8 cellular contexts compared by ENCODE assay signal in the genomic region with DNA sequence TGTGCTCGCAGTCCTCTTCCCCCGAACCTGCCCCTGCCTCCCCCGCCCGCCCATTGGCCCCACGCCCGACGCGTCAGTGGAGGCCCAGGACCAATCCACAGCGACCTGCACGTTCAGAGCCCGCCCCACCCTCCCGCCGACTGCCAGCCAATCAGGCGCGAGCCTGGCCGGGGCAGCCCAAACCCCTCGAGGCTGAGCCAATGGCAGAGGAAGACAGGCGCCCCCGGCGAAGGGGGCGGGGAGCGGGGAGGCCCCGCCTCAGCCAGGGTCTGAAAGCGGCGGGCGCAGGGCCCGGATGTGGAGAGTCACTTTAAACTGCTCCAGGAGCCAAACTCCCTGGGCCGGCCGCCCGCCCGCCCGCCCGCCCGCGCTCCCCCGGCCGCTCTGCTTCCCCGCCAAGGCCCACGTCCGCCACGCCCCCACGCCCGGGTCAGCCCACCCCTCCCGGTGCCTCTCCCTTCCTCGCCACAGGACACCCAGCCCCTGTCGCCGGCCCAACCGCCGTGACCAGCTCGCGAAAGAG. TPM values are rescaled to one million over a fixed set of nuclear protein-coding genes. Genes with fewer than 3 reads are reported as not detected.
DNase-seq lines count a peak whose midpoint lies in the region; ATAC-seq and TF ChIP-seq lines count a peak whose summit lies in the region.

No MANE protein-coding gene starts in this region.

- 0 out of 2 replicates have a peak, but pooled peaks cover 6% of the 10 kb centered on the region for H3K36me3 Mint-ChIP-seq in WTC11
- no peaks in the 10 kb centered on the region for H3K36me3 Mint-ChIP-seq in immature natural killer cell

- no peaks in the 10 kb centered on the region for H3K27me3 ChIP-seq in smooth muscle cell (ENCODE audit: low read depth)

- peak overlapping the region; percentile 95 for H3K4me2 ChIP-seq in smooth muscle cell

- WGBS in smooth muscle cell (ENCODE audit: low lambda C conversion rate): 4% methylated on average over 5 of the region's 51 CpGs

- no peaks in the 10 kb centered on the region for H3K9me3 ChIP-seq in smooth muscle cell (replicated peaks; ENCODE audit: low read depth)

- no peaks in the 10 kb centered on the region for H3F3A ChIP-seq in smooth muscle cell (ENCODE audit: low read depth)

- no peak for TF ChIP-seq CTCF in AG04449 (IDR thresholded peaks at IDR 0.05; ENCODE audit: insufficient read depth, low read length, missing control alignments)
- no peak for TF ChIP-seq CTCF in WTC11 (IDR thresholded peaks at IDR 0.05)
- TF ChIP-seq CTCF in cardiac fibroblast (IDR thresholded peaks at IDR 0.05; ENCODE audit: low read depth, low read length): no peak
- TF ChIP-seq CTCF in smooth muscle cell (IDR thresholded peaks at IDR 0.05; ENCODE audit: borderline replicate concordance, insufficient read depth, poor library complexity, severe bottlenecking): no peak

- POLR2A ChIA-PET in AG04449 (lab: Yijun Ruan, JAX) (no interaction called here), WTC11 (lab: Charles Lee) (interaction anchor here (0.8 kb wide), 1 partner anchor 63 kb away, joined by 3 read pairs; a partner anchor contains a TSS)

- peak; percentile 88 for ATAC-seq in GM18907 (IDR thresholded peaks at IDR 0.05; ENCODE audit: unreplicated experiment)
- peak; percentile 81 for ATAC-seq in HG03175 (IDR thresholded peaks at IDR 0.05; ENCODE audit: unreplicated experiment)
- peak; percentile 91 for ATAC-seq in WTC11

- peak overlapping the region; percentile 98 for H2AFZ ChIP-seq in smooth muscle cell (ENCODE audit: low read depth)

- H3K4me1 Mint-ChIP-seq in WTC11 (peaks cover 11% of the 10 kb centered on the region), immature natural killer cell (peaks cover 21 to 34% of the 10 kb centered on the region in 2 donors)

- H3K79me2 ChIP-seq in smooth muscle cell (ENCODE audit: low read depth): peaks cover 34% of the 10 kb centered on the region

- peaks cover 36% of the 10 kb centered on the region for H4K20me1 ChIP-seq in smooth muscle cell (ENCODE audit: low read depth)

- H3K9me3 Mint-ChIP-seq in WTC11 (peaks cover 13% of the 10 kb centered on the region), immature natural killer cell (no peaks in the 10 kb centered on the region)

- H3K27ac ChIP-seq in smooth muscle cell (ENCODE audit: low read depth): peak overlapping the region; percentile 89

- no peaks in the 10 kb centered on the region for H3K36me3 ChIP-seq in smooth muscle cell (ENCODE audit: low read depth)

- H3K4me1 ChIP-seq in smooth muscle cell (ENCODE audit: low read depth): peaks cover 8% of the 10 kb centered on the region

- H3K27me3 Mint-ChIP-seq in WTC11 (ENCODE audit: low read depth): peaks cover 25% of the 10 kb centered on the region
- H3K27me3 Mint-ChIP-seq in immature natural killer cell (ENCODE audit: low read depth in 3 of 3): peaks cover 4 to 12% (median 11%) of the 10 kb centered on the region in 3 donors

- peak overlapping the region; percentile 97 for H3K4me3 ChIP-seq in AG04449 (ENCODE audit: low read depth, low read length)
- H3K4me3 ChIP-seq in cardiac fibroblast (replicated peaks in 1 of 2; ENCODE audit: low read depth in 2 of 2, low read length in 2 of 2): peak overlapping the region; percentile 92 to 98
- H3K4me3 ChIP-seq in smooth muscle cell: peak overlapping the region; percentile 99

- H3K9ac ChIP-seq in smooth muscle cell (ENCODE audit: low read depth): peak overlapping the region; percentile 91

- CTCF ChIA-PET in AG04449 (lab: Yijun Ruan, JAX) (interaction anchor here (2.4 kb wide), 1 partner anchor 37 kb away, joined by 12 read pairs; no protein-coding TSS in a partner anchor), WTC11 (lab: Charles Lee) (interaction anchor here (0.9 kb wide), 1 partner anchor 170 kb away, joined by 3 read pairs; a partner anchor contains a TSS)

- DNase-seq in AG04449 (ENCODE audit: low read depth, low spot score): peak; percentile 90
- DNase-seq in NCI-H2227 (lab: John Stamatoyannopoulos, UW; ENCODE audit: unreplicated experiment): peak; percentile 99
- peak; percentile 99 for DNase-seq in WTC11 (ENCODE audit: low spot score)
- DNase-seq in cardiac fibroblast (ENCODE audit: low read depth in 2 of 2): peak; percentile 99 to 100
- DNase-seq in immature natural killer cell: peak; percentile 97 to 98 (median 97)
- DNase-seq in smooth muscle cell (lab: John Stamatoyannopoulos, UW; ENCODE audit: unreplicated experiment): peak; percentile 96

- no peak overlapping the region for H3K27ac Mint-ChIP-seq in WTC11
- peak overlapping the region in 4 of 6 donors; percentile 40 to 92 (median 68) for H3K27ac Mint-ChIP-seq in immature natural killer cell

- peak overlapping the region; percentile 74 for H3K4me3 Mint-ChIP-seq in WTC11
- H3K4me3 Mint-ChIP-seq in immature natural killer cell: peak overlapping the region; percentile 58 to 98 (median 91)

TF ChIP-seq in WTC11, 78 proteins besides CTCF, POLR2A, EP300 and RAD21 (continues in another document):
- TF ChIP-seq HMGA2 (CRISPR knock-in tag; IDR thresholded peaks at IDR 0.05) (no peak), ZNF416 (CRISPR knock-in tag; IDR thresholded peaks at IDR 0.05) (no peak), NFYB (CRISPR knock-in tag; conservative IDR thresholded peaks at IDR 0.05; ENCODE audit: low read depth) (peak; percentile 71), GRHL2 (CRISPR knock-in tag; IDR thresholded peaks at IDR 0.05; ENCODE audit: insufficient replicate concordance, severe bottlenecking) (no peak), ESRRA (CRISPR knock-in tag; IDR thresholded peaks at IDR 0.05; ENCODE audit: borderline replicate concordance) (no peak), ETV6 (CRISPR knock-in tag; IDR thresholded peaks at IDR 0.05) (no peak)
- TF ChIP-seq, protein P1, sequence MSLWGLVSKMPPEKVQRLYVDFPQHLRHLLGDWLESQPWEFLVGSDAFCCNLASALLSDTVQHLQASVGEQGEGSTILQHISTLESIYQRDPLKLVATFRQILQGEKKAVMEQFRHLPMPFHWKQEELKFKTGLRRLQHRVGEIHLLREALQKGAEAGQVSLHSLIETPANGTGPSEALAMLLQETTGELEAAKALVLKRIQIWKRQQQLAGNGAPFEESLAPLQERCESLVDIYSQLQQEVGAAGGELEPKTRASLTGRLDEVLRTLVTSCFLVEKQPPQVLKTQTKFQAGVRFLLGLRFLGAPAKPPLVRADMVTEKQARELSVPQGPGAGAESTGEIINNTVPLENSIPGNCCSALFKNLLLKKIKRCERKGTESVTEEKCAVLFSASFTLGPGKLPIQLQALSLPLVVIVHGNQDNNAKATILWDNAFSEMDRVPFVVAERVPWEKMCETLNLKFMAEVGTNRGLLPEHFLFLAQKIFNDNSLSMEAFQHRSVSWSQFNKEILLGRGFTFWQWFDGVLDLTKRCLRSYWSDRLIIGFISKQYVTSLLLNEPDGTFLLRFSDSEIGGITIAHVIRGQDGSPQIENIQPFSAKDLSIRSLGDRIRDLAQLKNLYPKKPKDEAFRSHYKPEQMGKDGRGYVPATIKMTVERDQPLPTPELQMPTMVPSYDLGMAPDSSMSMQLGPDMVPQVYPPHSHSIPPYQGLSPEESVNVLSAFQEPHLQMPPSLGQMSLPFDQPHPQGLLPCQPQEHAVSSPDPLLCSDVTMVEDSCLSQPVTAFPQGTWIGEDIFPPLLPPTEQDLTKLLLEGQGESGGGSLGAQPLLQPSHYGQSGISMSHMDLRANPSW (CRISPR knock-in tag; conservative IDR thresholded peaks at IDR 0.05; ENCODE audit: low read depth): no peak
- TF ChIP-seq, protein P2, sequence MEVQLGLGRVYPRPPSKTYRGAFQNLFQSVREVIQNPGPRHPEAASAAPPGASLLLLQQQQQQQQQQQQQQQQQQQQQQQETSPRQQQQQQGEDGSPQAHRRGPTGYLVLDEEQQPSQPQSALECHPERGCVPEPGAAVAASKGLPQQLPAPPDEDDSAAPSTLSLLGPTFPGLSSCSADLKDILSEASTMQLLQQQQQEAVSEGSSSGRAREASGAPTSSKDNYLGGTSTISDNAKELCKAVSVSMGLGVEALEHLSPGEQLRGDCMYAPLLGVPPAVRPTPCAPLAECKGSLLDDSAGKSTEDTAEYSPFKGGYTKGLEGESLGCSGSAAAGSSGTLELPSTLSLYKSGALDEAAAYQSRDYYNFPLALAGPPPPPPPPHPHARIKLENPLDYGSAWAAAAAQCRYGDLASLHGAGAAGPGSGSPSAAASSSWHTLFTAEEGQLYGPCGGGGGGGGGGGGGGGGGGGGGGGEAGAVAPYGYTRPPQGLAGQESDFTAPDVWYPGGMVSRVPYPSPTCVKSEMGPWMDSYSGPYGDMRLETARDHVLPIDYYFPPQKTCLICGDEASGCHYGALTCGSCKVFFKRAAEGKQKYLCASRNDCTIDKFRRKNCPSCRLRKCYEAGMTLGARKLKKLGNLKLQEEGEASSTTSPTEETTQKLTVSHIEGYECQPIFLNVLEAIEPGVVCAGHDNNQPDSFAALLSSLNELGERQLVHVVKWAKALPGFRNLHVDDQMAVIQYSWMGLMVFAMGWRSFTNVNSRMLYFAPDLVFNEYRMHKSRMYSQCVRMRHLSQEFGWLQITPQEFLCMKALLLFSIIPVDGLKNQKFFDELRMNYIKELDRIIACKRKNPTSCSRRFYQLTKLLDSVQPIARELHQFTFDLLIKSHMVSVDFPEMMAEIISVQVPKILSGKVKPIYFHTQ (CRISPR knock-in tag; IDR thresholded peaks at IDR 0.05): no peak
- TF ChIP-seq, protein P3, sequence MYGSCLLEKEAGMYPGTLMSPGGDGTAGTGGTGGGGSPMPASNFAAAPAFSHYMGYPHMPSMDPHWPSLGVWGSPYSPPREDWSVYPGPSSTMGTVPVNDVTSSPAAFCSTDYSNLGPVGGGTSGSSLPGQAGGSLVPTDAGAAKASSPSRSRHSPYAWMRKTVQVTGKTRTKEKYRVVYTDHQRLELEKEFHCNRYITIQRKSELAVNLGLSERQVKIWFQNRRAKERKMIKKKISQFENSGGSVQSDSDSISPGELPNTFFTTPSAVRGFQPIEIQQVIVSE (CRISPR knock-in tag; IDR thresholded peaks at IDR 0.05; ENCODE audit: borderline replicate concordance): no peak

RNA-seq across cellular contexts. Expression of a gene that starts 0.5 kb away (rescaled TPM):
- 41.3 to 47.9 TPM (median 45.6 TPM) in 3 replicates for total RNA-seq in WTC11 (2021)
- polyA plus RNA-seq in immature natural killer cell: 10 to 100 TPM in 1 of 3 donors, 1 to 10 TPM in 2; 3.9 to 13.9 (median 4.4) TPM
- 12.8 and 20.5 TPM in 2 replicates for total RNA-seq in smooth muscle cell
- polyA plus RNA-seq in smooth muscle cell: 15.1 and 18.0 TPM in 2 replicates

Comparison
In these comparisons a context has a peak if more than half of its experiments do, and no peak if none do; other contexts are left out.
1. Peak in every context shown above with its lines: DNase-seq, ATAC-seq, H3K4me3 ChIP-seq and H3K27ac ChIP-seq.